In genomic region chr12:26338574-26339572, GRCh38 we compare ENCODE assay signal across 12 cellular contexts.
DNase-seq lines count a peak whose midpoint lies in the region; ATAC-seq and TF ChIP-seq lines count a peak whose summit lies in the region.
"Had no signal": no experiment of that assay in that cellular context is flagged by ENCODE, and none has a peak within 500 bp of the region (broad histone marks: within the 10 kb centered on the region; RNA-seq: fewer than 3 reads in every experiment).

No MANE protein-coding gene starts in this region.

- CTCF ChIA-PET in Caco-2 (lab: Charles Lee) = no interaction called here

- no peaks in the 10 kb centered on the region for H3K9me3 ChIP-seq in Caco-2
- no peaks in the 10 kb centered on the region for H3K9me3 ChIP-seq in SJSA1 (replicated peaks)
- H3K9me3 ChIP-seq in fibroblast of lung (ENCODE audit: control insufficient read depth, insufficient read depth, low read depth, low read length) = no peaks in the 10 kb centered on the region
- no peaks in the 10 kb centered on the region for H3K9me3 ChIP-seq in neuron (ENCODE audit: low read length)
- H3K9me3 ChIP-seq: suprapubic skin had no signal

- H3K36me3 ChIP-seq in Caco-2 (ENCODE audit: control insufficient read depth, insufficient read depth, low read length) (no peaks in the 10 kb centered on the region), SJSA1 (peaks cover 15% of the 10 kb centered on the region; the same call in 1 of the 2 replicates), fibroblast of lung (ENCODE audit: control insufficient read depth, insufficient read depth, low read length) (no peaks in the 10 kb centered on the region), neuron (ENCODE audit: insufficient read depth, low read length) (no peaks in the 10 kb centered on the region)

- H3K79me2 ChIP-seq in fibroblast of lung (ENCODE audit: control insufficient read depth, insufficient read depth, low read length) = no peaks in the 10 kb centered on the region

- H3K27me3 Mint-ChIP-seq in Caco-2 (ENCODE audit: insufficient read depth, unreplicated experiment) = no peaks in the 10 kb centered on the region

- DNase-seq in Caco-2 (no peak), SJSA1 (ENCODE audit: low read depth in 1 of 2, low spot score in 2 of 2) (peak; percentile 77), fibroblast of lung (ENCODE audit: low read depth in 2 of 2) (peak; percentile 20 to 84), left lobe of liver (ENCODE audit: low spot score) (no peak), NCI-H1105 treated with DMSO at 0.1 percent for 48 hours (lab: John Stamatoyannopoulos, UW) (no peak), lower leg skin (ENCODE audit: low spot score in 2 of 2) (no peak)
- DNase-seq: NCI-H1105 had no signal

- H3K27me3 ChIP-seq in Caco-2 (replicated peaks; ENCODE audit: control insufficient read depth, insufficient read depth, low read length) (no peaks in the 10 kb centered on the region), SJSA1 (replicated peaks) (no peaks in the 10 kb centered on the region), fibroblast of lung (ENCODE audit: control insufficient read depth, insufficient read depth, low read length) (no peaks in the 10 kb centered on the region), neuron (ENCODE audit: insufficient read depth, low read length) (no peaks in the 10 kb centered on the region)
- H3K27me3 ChIP-seq: suprapubic skin had no signal

- ATAC-seq in GM18861 (IDR thresholded peaks at IDR 0.05; ENCODE audit: unreplicated experiment) (no peak), left lobe of liver (no peak)

- H3K4me1 Mint-ChIP-seq in Caco-2 (ENCODE audit: low read depth, unreplicated experiment) = no peaks in the 10 kb centered on the region

- H3K4me1 ChIP-seq in Caco-2 (no peaks in the 10 kb centered on the region), SJSA1 (replicated peaks) (peaks cover 38% of the 10 kb centered on the region), fibroblast of lung (ENCODE audit: control insufficient read depth, extremely low read depth, insufficient read depth, low read length) (peaks cover 2% of the 10 kb centered on the region), neuron (ENCODE audit: insufficient read depth, low read length) (peaks cover 31% of the 10 kb centered on the region)
- H3K4me1 ChIP-seq: suprapubic skin had no signal

- H2AFZ ChIP-seq in fibroblast of lung (ENCODE audit: low read length) (peak overlapping the region; percentile 12), neuron (ENCODE audit: low read depth, low read length) (peak overlapping the region; percentile 81)

- H3K4me2 ChIP-seq in fibroblast of lung (ENCODE audit: extremely low read depth, insufficient read depth, low read length) = no peak overlapping the region

- POLR2A ChIA-PET in Caco-2 (lab: Charles Lee) = no interaction called here

- TSS peak; percentile 20 for BruUV-seq in Caco-2 (replicated peaks; lab: Mats Ljungman, UMichigan)

- TF ChIP-seq CTCF in Caco-2 (IDR thresholded peaks at IDR 0.05; ENCODE audit: insufficient read depth in 1 of 2, low read depth in 1 of 2, low read length in 1 of 2, severe bottlenecking in 1 of 2, unreplicated experiment in 1 of 2) (no peak), fibroblast of lung (conservative IDR thresholded peaks at IDR 0.05 in 1 of 2, IDR thresholded peaks at IDR 0.05 in 1 of 2; ENCODE audit: low read depth in 1 of 2, low read length in 2 of 2) (no peak), lower leg skin (IDR thresholded peaks at IDR 0.05) (no peak)

- TF ChIP-seq POLR2A in lower leg skin (IDR thresholded peaks at IDR 0.05) = no peak

- no peaks in the 10 kb centered on the region for H4K20me1 ChIP-seq in fibroblast of lung (ENCODE audit: control insufficient read depth, extremely low read depth, insufficient read depth, low read length)

- no peaks in the 10 kb centered on the region for H3K9me3 Mint-ChIP-seq in Caco-2 (ENCODE audit: unreplicated experiment)
- H3K9me3 Mint-ChIP-seq: mesothelial cell of epicardium had no signal

- H3K27ac Mint-ChIP-seq in Caco-2 (ENCODE audit: unreplicated experiment) = no peak overlapping the region

- H3K9ac ChIP-seq in fibroblast of lung (ENCODE audit: insufficient read depth, low read length) = no peak overlapping the region

- no peak overlapping the region for H3K4me3 ChIP-seq in Caco-2 (ENCODE audit: low read depth, low read length)
- H3K4me3 ChIP-seq in SJSA1 = no peak overlapping the region
- no peak overlapping the region for H3K4me3 ChIP-seq in fibroblast of lung (replicated peaks in 1 of 4; ENCODE audit: control extremely low read depth in 1 of 4, insufficient read depth in 1 of 4, low read depth in 3 of 4, low read length in 4 of 4)
- peak overlapping the region; percentile 12 for H3K4me3 ChIP-seq in neuron (ENCODE audit: low read length)
- H3K4me3 ChIP-seq in lower leg skin (ENCODE audit: low read depth, poor library complexity, severe bottlenecking) = no peak overlapping the region
- H3K4me3 ChIP-seq: suprapubic skin had no signal

- intact Hi-C loops in Caco-2 (cut with micrococcal nuclease; ENCODE audit: unreplicated experiment) (no loop called here), lower leg skin (cut with DNase I; ENCODE audit: low total_unique reads) (no loop called here)

- no peak overlapping the region for H3K4me3 Mint-ChIP-seq in Caco-2 (ENCODE audit: unreplicated experiment)
- H3K4me3 Mint-ChIP-seq: mesothelial cell of epicardium had no signal

- H3K27ac ChIP-seq in SJSA1 (peak overlapping the region; percentile 68), fibroblast of lung (ENCODE audit: insufficient read depth, low read length) (no peak overlapping the region)
- H3K27ac ChIP-seq: suprapubic skin, VCaP had no signal

- WGBS in lower leg skin, 2 donors = 86 to 87% methylated on average over 11 of the region's 11 CpGs

- peaks cover 9% of the 10 kb centered on the region for H3K36me3 Mint-ChIP-seq in Caco-2 (ENCODE audit: insufficient read depth, unreplicated experiment)

Comparison
In these comparisons a context has a peak if more than half of its experiments do, and no peak if none do; other contexts are left out.
1. DNase-seq: peak in SJSA1 (2 of 2) and fibroblast of lung (2 of 2); none in Caco-2 (0 of 2), left lobe of liver (single experiment), NCI-H1105 treated with DMSO at 0.1 percent for 48 hours (single experiment) and lower leg skin (0 of 2).